Comparison of ENCODE assay signal across 1 cellular context in the genomic region with DNA sequence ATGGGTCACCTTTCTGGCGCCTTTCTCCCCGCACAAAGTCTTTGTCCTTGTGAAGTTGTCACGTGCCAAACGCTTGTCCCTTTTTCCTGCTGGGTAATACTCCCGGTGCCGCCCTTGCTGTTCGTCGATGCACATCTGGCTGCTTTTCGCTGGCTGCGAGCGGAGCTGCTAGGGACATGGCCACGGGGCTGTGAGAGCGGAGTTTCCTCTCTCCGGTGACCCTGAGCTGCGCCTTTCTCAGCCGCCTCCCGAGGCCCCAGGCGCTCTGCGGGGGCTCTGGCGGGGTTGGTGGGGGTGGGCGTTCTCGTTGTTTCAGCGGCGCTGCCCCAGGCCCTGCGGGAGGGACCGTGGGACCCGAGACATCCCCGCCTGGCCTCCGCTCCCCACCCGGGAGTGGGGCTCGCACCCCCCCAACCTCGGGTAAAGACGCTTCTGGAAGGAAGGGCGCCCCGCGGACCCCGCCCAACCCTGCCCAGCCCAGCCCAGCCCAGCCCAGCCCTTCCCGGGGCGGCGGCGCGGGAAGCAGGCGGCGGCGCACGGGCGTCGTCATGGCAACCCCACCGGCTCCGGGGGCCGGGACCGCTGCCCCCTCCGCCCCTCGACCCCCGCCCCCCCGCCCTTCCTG.
TF ChIP-seq lines count a peak whose summit lies in the region.

No MANE protein-coding gene starts in this region.

TF ChIP-seq in GM23338, 12 proteins besides CTCF, POLR2A, EP300 and RAD21 (continued from another document):
- TF ChIP-seq, protein P1, sequence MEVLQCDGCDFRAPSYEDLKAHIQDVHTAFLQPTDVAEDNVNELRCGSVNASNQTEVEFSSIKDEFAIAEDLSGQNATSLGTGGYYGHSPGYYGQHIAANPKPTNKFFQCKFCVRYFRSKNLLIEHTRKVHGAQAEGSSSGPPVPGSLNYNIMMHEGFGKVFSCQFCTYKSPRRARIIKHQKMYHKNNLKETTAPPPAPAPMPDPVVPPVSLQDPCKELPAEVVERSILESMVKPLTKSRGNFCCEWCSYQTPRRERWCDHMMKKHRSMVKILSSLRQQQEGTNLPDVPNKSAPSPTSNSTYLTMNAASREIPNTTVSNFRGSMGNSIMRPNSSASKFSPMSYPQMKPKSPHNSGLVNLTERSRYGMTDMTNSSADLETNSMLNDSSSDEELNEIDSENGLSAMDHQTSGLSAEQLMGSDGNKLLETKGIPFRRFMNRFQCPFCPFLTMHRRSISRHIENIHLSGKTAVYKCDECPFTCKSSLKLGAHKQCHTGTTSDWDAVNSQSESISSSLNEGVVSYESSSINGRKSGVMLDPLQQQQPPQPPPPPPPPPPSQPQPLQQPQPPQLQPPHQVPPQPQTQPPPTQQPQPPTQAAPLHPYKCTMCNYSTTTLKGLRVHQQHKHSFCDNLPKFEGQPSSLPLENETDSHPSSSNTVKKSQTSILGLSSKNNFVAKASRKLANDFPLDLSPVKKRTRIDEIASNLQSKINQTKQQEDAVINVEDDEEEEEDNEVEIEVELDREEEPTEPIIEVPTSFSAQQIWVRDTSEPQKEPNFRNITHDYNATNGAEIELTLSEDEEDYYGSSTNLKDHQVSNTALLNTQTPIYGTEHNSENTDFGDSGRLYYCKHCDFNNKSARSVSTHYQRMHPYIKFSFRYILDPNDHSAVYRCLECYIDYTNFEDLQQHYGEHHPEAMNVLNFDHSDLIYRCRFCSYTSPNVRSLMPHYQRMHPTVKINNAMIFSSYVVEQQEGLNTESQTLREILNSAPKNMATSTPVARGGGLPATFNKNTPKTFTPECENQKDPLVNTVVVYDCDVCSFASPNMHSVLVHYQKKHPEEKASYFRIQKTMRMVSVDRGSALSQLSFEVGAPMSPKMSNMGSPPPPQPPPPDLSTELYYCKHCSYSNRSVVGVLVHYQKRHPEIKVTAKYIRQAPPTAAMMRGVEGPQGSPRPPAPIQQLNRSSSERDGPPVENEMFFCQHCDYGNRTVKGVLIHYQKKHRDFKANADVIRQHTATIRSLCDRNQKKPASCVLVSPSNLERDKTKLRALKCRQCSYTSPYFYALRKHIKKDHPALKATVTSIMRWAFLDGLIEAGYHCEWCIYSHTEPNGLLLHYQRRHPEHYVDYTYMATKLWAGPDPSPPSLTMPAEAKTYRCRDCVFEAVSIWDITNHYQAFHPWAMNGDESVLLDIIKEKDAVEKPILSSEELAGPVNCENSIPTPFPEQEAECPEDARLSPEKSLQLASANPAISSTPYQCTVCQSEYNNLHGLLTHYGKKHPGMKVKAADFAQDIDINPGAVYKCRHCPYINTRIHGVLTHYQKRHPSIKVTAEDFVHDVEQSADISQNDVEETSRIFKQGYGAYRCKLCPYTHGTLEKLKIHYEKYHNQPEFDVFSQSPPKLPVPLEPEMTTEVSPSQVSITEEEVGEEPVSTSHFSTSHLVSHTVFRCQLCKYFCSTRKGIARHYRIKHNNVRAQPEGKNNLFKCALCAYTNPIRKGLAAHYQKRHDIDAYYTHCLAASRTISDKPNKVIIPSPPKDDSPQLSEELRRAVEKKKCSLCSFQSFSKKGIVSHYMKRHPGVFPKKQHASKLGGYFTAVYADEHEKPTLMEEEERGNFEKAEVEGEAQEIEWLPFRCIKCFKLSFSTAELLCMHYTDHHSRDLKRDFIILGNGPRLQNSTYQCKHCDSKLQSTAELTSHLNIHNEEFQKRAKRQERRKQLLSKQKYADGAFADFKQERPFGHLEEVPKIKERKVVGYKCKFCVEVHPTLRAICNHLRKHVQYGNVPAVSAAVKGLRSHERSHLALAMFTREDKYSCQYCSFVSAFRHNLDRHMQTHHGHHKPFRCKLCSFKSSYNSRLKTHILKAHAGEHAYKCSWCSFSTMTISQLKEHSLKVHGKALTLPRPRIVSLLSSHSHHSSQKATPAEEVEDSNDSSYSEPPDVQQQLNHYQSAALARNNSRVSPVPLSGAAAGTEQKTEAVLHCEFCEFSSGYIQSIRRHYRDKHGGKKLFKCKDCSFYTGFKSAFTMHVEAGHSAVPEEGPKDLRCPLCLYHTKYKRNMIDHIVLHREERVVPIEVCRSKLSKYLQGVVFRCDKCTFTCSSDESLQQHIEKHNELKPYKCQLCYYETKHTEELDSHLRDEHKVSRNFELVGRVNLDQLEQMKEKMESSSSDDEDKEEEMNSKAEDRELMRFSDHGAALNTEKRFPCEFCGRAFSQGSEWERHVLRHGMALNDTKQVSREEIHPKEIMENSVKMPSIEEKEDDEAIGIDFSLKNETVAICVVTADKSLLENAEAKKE (CRISPR knock-in tag; IDR thresholded peaks at IDR 0.05), result no peak
- TF ChIP-seq, protein P2, sequence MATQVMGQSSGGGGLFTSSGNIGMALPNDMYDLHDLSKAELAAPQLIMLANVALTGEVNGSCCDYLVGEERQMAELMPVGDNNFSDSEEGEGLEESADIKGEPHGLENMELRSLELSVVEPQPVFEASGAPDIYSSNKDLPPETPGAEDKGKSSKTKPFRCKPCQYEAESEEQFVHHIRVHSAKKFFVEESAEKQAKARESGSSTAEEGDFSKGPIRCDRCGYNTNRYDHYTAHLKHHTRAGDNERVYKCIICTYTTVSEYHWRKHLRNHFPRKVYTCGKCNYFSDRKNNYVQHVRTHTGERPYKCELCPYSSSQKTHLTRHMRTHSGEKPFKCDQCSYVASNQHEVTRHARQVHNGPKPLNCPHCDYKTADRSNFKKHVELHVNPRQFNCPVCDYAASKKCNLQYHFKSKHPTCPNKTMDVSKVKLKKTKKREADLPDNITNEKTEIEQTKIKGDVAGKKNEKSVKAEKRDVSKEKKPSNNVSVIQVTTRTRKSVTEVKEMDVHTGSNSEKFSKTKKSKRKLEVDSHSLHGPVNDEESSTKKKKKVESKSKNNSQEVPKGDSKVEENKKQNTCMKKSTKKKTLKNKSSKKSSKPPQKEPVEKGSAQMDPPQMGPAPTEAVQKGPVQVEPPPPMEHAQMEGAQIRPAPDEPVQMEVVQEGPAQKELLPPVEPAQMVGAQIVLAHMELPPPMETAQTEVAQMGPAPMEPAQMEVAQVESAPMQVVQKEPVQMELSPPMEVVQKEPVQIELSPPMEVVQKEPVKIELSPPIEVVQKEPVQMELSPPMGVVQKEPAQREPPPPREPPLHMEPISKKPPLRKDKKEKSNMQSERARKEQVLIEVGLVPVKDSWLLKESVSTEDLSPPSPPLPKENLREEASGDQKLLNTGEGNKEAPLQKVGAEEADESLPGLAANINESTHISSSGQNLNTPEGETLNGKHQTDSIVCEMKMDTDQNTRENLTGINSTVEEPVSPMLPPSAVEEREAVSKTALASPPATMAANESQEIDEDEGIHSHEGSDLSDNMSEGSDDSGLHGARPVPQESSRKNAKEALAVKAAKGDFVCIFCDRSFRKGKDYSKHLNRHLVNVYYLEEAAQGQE (IDR thresholded peaks at IDR 0.05; ENCODE audit: unreplicated experiment), result no peak
- TF ChIP-seq ZNF331 (CRISPR knock-in tag; IDR thresholded peaks at IDR 0.05; ENCODE audit: low read depth), result no peak
- TF ChIP-seq JUNB (IDR thresholded peaks at IDR 0.05; ENCODE audit: unreplicated experiment), result no peak
- TF ChIP-seq, protein P3, sequence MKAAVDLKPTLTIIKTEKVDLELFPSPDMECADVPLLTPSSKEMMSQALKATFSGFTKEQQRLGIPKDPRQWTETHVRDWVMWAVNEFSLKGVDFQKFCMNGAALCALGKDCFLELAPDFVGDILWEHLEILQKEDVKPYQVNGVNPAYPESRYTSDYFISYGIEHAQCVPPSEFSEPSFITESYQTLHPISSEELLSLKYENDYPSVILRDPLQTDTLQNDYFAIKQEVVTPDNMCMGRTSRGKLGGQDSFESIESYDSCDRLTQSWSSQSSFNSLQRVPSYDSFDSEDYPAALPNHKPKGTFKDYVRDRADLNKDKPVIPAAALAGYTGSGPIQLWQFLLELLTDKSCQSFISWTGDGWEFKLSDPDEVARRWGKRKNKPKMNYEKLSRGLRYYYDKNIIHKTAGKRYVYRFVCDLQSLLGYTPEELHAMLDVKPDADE (IDR thresholded peaks at IDR 0.05), result no peak
- TF ChIP-seq ZNF114 (CRISPR knock-in tag; IDR thresholded peaks at IDR 0.05), result no peak
